ENCODE assay signal across 18 cellular contexts in the genomic region with DNA sequence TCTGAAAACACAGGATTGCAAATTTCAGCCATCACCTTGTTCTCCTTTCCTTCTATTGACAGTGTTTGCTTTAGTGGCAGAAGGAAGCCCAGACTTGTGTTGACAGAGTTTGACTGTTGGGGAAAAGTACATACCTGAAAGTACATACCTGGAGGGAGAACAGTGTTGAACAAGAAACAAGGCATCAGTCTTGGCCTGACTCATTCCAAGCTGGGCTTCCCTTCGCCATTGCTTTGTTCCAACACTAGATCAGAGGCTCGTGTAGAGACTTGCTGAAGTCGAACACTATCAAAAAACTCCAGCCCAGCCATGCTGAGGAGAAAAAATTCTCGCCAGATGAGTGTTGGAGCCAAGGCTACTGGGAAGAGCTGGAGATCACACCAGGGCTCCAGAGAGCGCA.
A peak's percentile ranks its signal among the peaks of the same experiment; 100 is the strongest.
DNase-seq lines count a peak whose midpoint lies in the region; ATAC-seq and TF ChIP-seq lines count a peak whose summit lies in the region.
"Had no signal": no experiment of that assay in that cellular context is flagged by ENCODE, and none has a peak within 500 bp of the region (broad histone marks: within the 10 kb centered on the region; RNA-seq: fewer than 3 reads in every experiment).

No MANE protein-coding gene starts in this region.

- POLR2A ChIA-PET in MCF 10A (lab: Yijun Ruan, JAX), result interaction anchor here (0.7 to 1.2 kb wide), 5 partner anchors 182 to 631 kb away, joined by 3 to 4 read pairs (median 3); no protein-coding TSS in a partner anchor
- POLR2A ChIA-PET in activated CD8-positive, alpha-beta T cell treated with anti-CD3 and anti-CD28 coated beads, Interleukin-2, amount 10 ng/mL, durations not matched to agents 7 days and 5 days (lab: Charles Lee), result no interaction called here

- no peaks in the 10 kb centered on the region for H3K36me3 ChIP-seq in left lung

- H3K9me3 ChIP-seq in left lung, result no peaks in the 10 kb centered on the region

- TF ChIP-seq CTCF in MCF 10A (IDR thresholded peaks at IDR 0.05; ENCODE audit: unreplicated experiment) (no peak), left lung (IDR thresholded peaks at IDR 0.05) (no peak)

- H3K27me3 Mint-ChIP-seq in MCF 10A (ENCODE audit: insufficient read depth, unreplicated experiment), result no peaks in the 10 kb centered on the region
- peaks cover 3% of the 10 kb centered on the region for H3K27me3 Mint-ChIP-seq in activated CD8-positive, alpha-beta T cell treated with anti-CD3 and anti-CD28 coated beads, Interleukin-2, amount 10 ng/mL, durations not matched to agents 7 days and 5 days (ENCODE audit: low read depth)
- H3K27me3 Mint-ChIP-seq: activated B cell treated with CpG ODN at 0.5 μM for 24 hours; activated CD8-positive, alpha-beta T cell treated with anti-CD3 and anti-CD28 coated beads for 36 hours had no signal

- peaks cover 30 to 63% of the 10 kb centered on the region in 2 donors for H3K27me3 ChIP-seq in left lung

- H3K4me1 Mint-ChIP-seq in MCF 10A (ENCODE audit: insufficient read depth, unreplicated experiment), result peaks cover 15% of the 10 kb centered on the region
- no peaks in the 10 kb centered on the region for H3K4me1 Mint-ChIP-seq in activated CD8-positive, alpha-beta T cell treated with anti-CD3 and anti-CD28 coated beads, Interleukin-2, amount 10 ng/mL, durations not matched to agents 7 days and 5 days (ENCODE audit: low read depth)
- H3K4me1 Mint-ChIP-seq: activated B cell treated with CpG ODN at 0.5 μM for 24 hours had no signal

- ATAC-seq in left lung (peak; percentile 99), GM21423 (IDR thresholded peaks at IDR 0.05; ENCODE audit: unreplicated experiment) (no peak)
- ATAC-seq in activated CD8-positive, alpha-beta T cell treated with anti-CD3 and anti-CD28 coated beads, Interleukin-2, amount 10 ng/mL, durations not matched to agents 7 days and 5 days, result no peak
- ATAC-seq: activated CD8-positive, alpha-beta T cell treated with anti-CD3 and anti-CD28 coated beads for 36 hours; activated T-cell treated with anti-CD3 and anti-CD28 coated beads, Interleukin-2, amount 50 U/mL, for 72 hours; HCT116; left ventricle myocardium superior; sciatic nerve had no signal

- DNase-seq in SIG-M5 treated with dmso at 0.1 percent for 504 hours (lab: John Stamatoyannopoulos, UW; ENCODE audit: unreplicated experiment), result peak; percentile 35
- DNase-seq in SIG-M5 (lab: John Stamatoyannopoulos, UW), result no peak
- peak; percentile 64 for DNase-seq in MCF 10A (ENCODE audit: unreplicated experiment)
- DNase-seq in left lung, result no peak
- DNase-seq in activated CD8-positive, alpha-beta T cell treated with anti-CD3 and anti-CD28 coated beads, Interleukin-2, amount 10 ng/mL, durations not matched to agents 7 days and 5 days, result no peak
- DNase-seq in activated CD4-positive, alpha-beta T cell treated with anti-CD3 and anti-CD28 coated beads, Interleukin-2, amount 50 U/mL, for 4 hours, result no peak
- DNase-seq: activated B cell treated with CpG ODN at 0.5 μM for 24 hours; activated CD8-positive, alpha-beta T cell treated with anti-CD3 and anti-CD28 coated beads for 36 hours; activated T-cell treated with anti-CD3 and anti-CD28 coated beads, Interleukin-2, amount 50 U/mL, for 72 hours; left ventricle myocardium superior; MV-4-11; NCI-H446 treated with DMSO at 0.1 percent for 48 hours had no signal

- no peak overlapping the region for H3K4me3 Mint-ChIP-seq in MCF 10A (ENCODE audit: unreplicated experiment)
- H3K4me3 Mint-ChIP-seq in activated CD8-positive, alpha-beta T cell treated with anti-CD3 and anti-CD28 coated beads, Interleukin-2, amount 10 ng/mL, durations not matched to agents 7 days and 5 days, result no peak overlapping the region
- H3K4me3 Mint-ChIP-seq: activated B cell treated with CpG ODN at 0.5 μM for 24 hours; activated CD8-positive, alpha-beta T cell treated with anti-CD3 and anti-CD28 coated beads for 36 hours; activated naive CD8-positive, alpha-beta T cell; activated T-cell treated with anti-CD3 and anti-CD28 coated beads, Interleukin-2, amount 50 U/mL, for 72 hours; stimulated activated naive CD8-positive, alpha-beta T cell treated with anti-CD3 and anti-CD28 coated beads, Interleukin-15, Interleukin-2, amounts not matched to agents 100 ng/mL and 50 ng/mL, for 24 hours had no signal

- intact Hi-C loops in MCF 10A (cut with micrococcal nuclease) (no loop called here), left lung (cut with DNase I) (no loop called here)

- H3K4me3 ChIP-seq in left lung, result no peak overlapping the region

- CTCF ChIA-PET in MCF 10A (lab: Yijun Ruan, JAX), result interaction anchor here (0.6 to 1.8 kb wide), 12 partner anchors 11 to 863 kb away, joined by 3 to 10 read pairs (median 4); no protein-coding TSS in a partner anchor
- CTCF ChIA-PET in activated CD8-positive, alpha-beta T cell treated with anti-CD3 and anti-CD28 coated beads, Interleukin-2, amount 10 ng/mL, durations not matched to agents 7 days and 5 days (lab: Charles Lee), result no interaction called here

- no peaks in the 10 kb centered on the region for H3K9me3 Mint-ChIP-seq in MCF 10A (ENCODE audit: unreplicated experiment)
- H3K9me3 Mint-ChIP-seq in activated CD8-positive, alpha-beta T cell treated with anti-CD3 and anti-CD28 coated beads, Interleukin-2, amount 10 ng/mL, durations not matched to agents 7 days and 5 days (ENCODE audit: insufficient read depth), result no peaks in the 10 kb centered on the region
- H3K9me3 Mint-ChIP-seq: activated B cell treated with CpG ODN at 0.5 μM for 24 hours; activated CD8-positive, alpha-beta T cell treated with anti-CD3 and anti-CD28 coated beads for 36 hours; stimulated activated naive CD8-positive, alpha-beta T cell treated with anti-CD3 and anti-CD28 coated beads, Interleukin-15, Interleukin-2, amounts not matched to agents 100 ng/mL and 50 ng/mL, for 24 hours had no signal

- H3K36me3 Mint-ChIP-seq in MCF 10A (ENCODE audit: insufficient read depth, unreplicated experiment), result no peaks in the 10 kb centered on the region
- H3K36me3 Mint-ChIP-seq in activated CD8-positive, alpha-beta T cell treated with anti-CD3 and anti-CD28 coated beads, Interleukin-2, amount 10 ng/mL, durations not matched to agents 7 days and 5 days (ENCODE audit: low read depth), result no peaks in the 10 kb centered on the region
- H3K36me3 Mint-ChIP-seq: activated naive CD8-positive, alpha-beta T cell had no signal

- peak overlapping the region; percentile 10 for H3K27ac Mint-ChIP-seq in MCF 10A (ENCODE audit: low read depth, unreplicated experiment)
- no peak overlapping the region for H3K27ac Mint-ChIP-seq in activated CD8-positive, alpha-beta T cell treated with anti-CD3 and anti-CD28 coated beads, Interleukin-2, amount 10 ng/mL, durations not matched to agents 7 days and 5 days
- H3K27ac Mint-ChIP-seq: activated B cell treated with CpG ODN at 0.5 μM for 24 hours; activated CD8-positive, alpha-beta T cell treated with anti-CD3 and anti-CD28 coated beads for 36 hours; activated naive CD8-positive, alpha-beta T cell; activated T-cell treated with anti-CD3 and anti-CD28 coated beads, Interleukin-2, amount 50 U/mL, for 72 hours; stimulated activated naive CD8-positive, alpha-beta T cell treated with anti-CD3 and anti-CD28 coated beads, Interleukin-15, Interleukin-2, amounts not matched to agents 100 ng/mL and 50 ng/mL, for 24 hours had no signal

- no peak overlapping the region for H3K27ac ChIP-seq in left lung
- H3K27ac ChIP-seq: HL-60 had no signal

- no peaks in the 10 kb centered on the region for H3K4me1 ChIP-seq in left lung

- BruUV-seq in MCF 10A (replicated peaks; lab: Mats Ljungman, UMichigan), result no TSS peak

Comparison
In these comparisons a context has a peak if more than half of its experiments do, and no peak if none do; other contexts are left out.
1. DNase-seq: peak in SIG-M5 treated with dmso at 0.1 percent for 504 hours (single experiment) and MCF 10A (single experiment); none in SIG-M5 (single experiment), left lung (0 of 2), activated CD8-positive, alpha-beta T cell treated with anti-CD3 and anti-CD28 coated beads, Interleukin-2, amount 10 ng/mL, durations not matched to agents 7 days and 5 days (single experiment) and activated CD4-positive, alpha-beta T cell treated with anti-CD3 and anti-CD28 coated beads, Interleukin-2, amount 50 U/mL, for 4 hours (0 of 2).